8 cellular contexts compared by ENCODE assay signal in the genomic region with DNA sequence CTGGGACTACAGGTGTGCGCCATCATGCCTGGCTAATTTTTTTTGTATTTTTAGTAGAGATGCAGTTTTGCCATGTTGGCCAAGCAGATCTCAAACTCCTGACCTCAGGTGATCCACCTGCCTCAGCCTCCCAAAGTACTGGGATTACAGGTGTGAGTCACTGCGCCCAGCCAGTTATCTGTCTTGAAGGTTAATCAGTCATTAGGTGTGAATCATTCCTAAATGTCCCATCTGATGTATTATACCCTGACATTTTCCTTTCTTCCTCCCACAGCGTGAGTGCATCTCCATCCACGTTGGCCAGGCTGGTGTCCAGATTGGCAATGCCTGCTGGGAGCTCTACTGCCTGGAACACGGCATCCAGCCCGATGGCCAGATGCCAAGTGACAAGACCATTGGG. TPM values are rescaled to one million over a fixed set of nuclear protein-coding genes. Genes with fewer than 3 reads are reported as not detected.
A peak's percentile ranks its signal among the peaks of the same experiment; 100 is the strongest.
DNase-seq lines count a peak whose midpoint lies in the region; ATAC-seq and TF ChIP-seq lines count a peak whose summit lies in the region.
"Not testable (repeated sequence)": the region's sequence is repeated elsewhere in the genome, so short reads cannot be mapped to it uniquely, and the experiment has no call there.

No MANE protein-coding gene starts in this region.

- ATAC-seq in stimulated activated effector memory CD8-positive, alpha-beta T cell treated with anti-CD3 and anti-CD28 coated beads, Interleukin-12 subunit alpha, Interleukin-12 subunit beta, amount 100 ng/mL, for 72 hours = not testable (repeated sequence)

- peaks cover 27% of the 10 kb centered on the region for H3F3A ChIP-seq in SK-N-SH (replicated peaks; ENCODE audit: insufficient read depth)

- H3K27me3 ChIP-seq in SK-N-SH (ENCODE audit: insufficient read depth) = not testable (repeated sequence)

- H3K27me3 Mint-ChIP-seq in activated naive CD8-positive, alpha-beta T cell = not testable (repeated sequence)
- H3K27me3 Mint-ChIP-seq in neural crest cell (ENCODE audit: low read depth) = peaks cover 12% of the 10 kb centered on the region

- POLR2A ChIA-PET in SK-N-SH (lab: Yijun Ruan, JAX) = not testable (repeated sequence)

- H3K9me3 Mint-ChIP-seq in activated naive CD8-positive, alpha-beta T cell (ENCODE audit: low read depth); neural crest cell; stimulated activated effector memory CD8-positive, alpha-beta T cell treated with anti-CD3 and anti-CD28 coated beads, Interleukin-12 subunit alpha, Interleukin-12 subunit beta, amount 100 ng/mL, for 72 hours: not testable (repeated sequence)

- H3K9me3 ChIP-seq in SK-N-SH = not testable (repeated sequence)

- H3K79me2 ChIP-seq in SK-N-SH (ENCODE audit: insufficient read depth) = not testable (repeated sequence)

- not testable (repeated sequence) for TF ChIP-seq CTCF in SK-N-SH (IDR thresholded peaks at IDR 0.05); coronary artery (IDR thresholded peaks at IDR 0.05); fibroblast of villous mesenchyme (IDR thresholded peaks at IDR 0.05; ENCODE audit: insufficient read depth, low read depth, low read length); neural crest cell (conservative IDR thresholded peaks at IDR 0.05)

- H4K20me1 ChIP-seq in SK-N-SH (ENCODE audit: insufficient read depth) = not testable (repeated sequence)

- H3K4me1 ChIP-seq in SK-N-SH (ENCODE audit: control insufficient read depth in 1 of 2, insufficient read depth in 2 of 2, low read depth in 1 of 2, low read length in 1 of 2) = peaks cover 0 to 30% of the 10 kb centered on the region in 2 experiments; a peak in 2 of 4 replicates

- not testable (repeated sequence) for H3K4me3 ChIP-seq in SK-N-SH (ENCODE audit: low read depth in 2 of 2, low read length in 1 of 2)
- H3K4me3 ChIP-seq in coronary artery = peak overlapping the region; percentile 44
- peak overlapping the region; percentile 85 for H3K4me3 ChIP-seq in fibroblast of villous mesenchyme (ENCODE audit: low read depth, low read length)

- H3K9ac ChIP-seq in SK-N-SH = peak overlapping the region; percentile 61; the same call in 1 of the 2 replicates

- H3K27ac Mint-ChIP-seq in activated naive CD8-positive, alpha-beta T cell; neural crest cell (ENCODE audit: unreplicated experiment): not testable (repeated sequence)
- H3K27ac Mint-ChIP-seq in stimulated activated effector memory CD8-positive, alpha-beta T cell treated with anti-CD3 and anti-CD28 coated beads, Interleukin-12 subunit alpha, Interleukin-12 subunit beta, amount 100 ng/mL, for 72 hours = peak overlapping the region; percentile 67

- TF ChIP-seq RAD21 in SK-N-SH (IDR thresholded peaks at IDR 0.05; ENCODE audit: low read length) = not testable (repeated sequence)

- H3K27ac ChIP-seq in SK-N-SH (ENCODE audit: low read depth in 2 of 2, low read length in 1 of 2) (peak overlapping the region in 1 of 2 experiments; percentile 89; a peak in 2 of 4 replicates), coronary artery (peak overlapping the region; percentile 47 to 51)

- peaks cover 24% of the 10 kb centered on the region for H3K4me1 Mint-ChIP-seq in activated naive CD8-positive, alpha-beta T cell (ENCODE audit: low read depth)
- peaks cover 25% of the 10 kb centered on the region for H3K4me1 Mint-ChIP-seq in neural crest cell
- peaks cover 28% of the 10 kb centered on the region for H3K4me1 Mint-ChIP-seq in stimulated activated effector memory CD8-positive, alpha-beta T cell treated with anti-CD3 and anti-CD28 coated beads, Interleukin-12 subunit alpha, Interleukin-12 subunit beta, amount 100 ng/mL, for 72 hours

- DNase-seq in A172 (ENCODE audit: low spot score) (peak; percentile 77), HK-2 (ENCODE audit: unreplicated experiment) (peak; percentile 39)
- DNase-seq in SK-N-SH; coronary artery (ENCODE audit: low spot score); fibroblast of villous mesenchyme (ENCODE audit: low read depth); neural crest cell (ENCODE audit: low read depth, low spot score); stimulated activated effector memory CD8-positive, alpha-beta T cell treated with anti-CD3 and anti-CD28 coated beads, Interleukin-12 subunit alpha, Interleukin-12 subunit beta, amount 100 ng/mL, for 72 hours (ENCODE audit: low spot score in 2 of 2): not testable (repeated sequence)

- not testable (repeated sequence) for TF ChIP-seq EP300 in SK-N-SH (IDR thresholded peaks at IDR 0.05; ENCODE audit: borderline replicate concordance in 1 of 2, low read depth in 1 of 2, low read length in 1 of 2)

- 66% methylated on average over 5 of the region's 6 CpGs for WGBS in SK-N-SH (ENCODE audit: low lambda C conversion rate)

- H3K36me3 ChIP-seq in SK-N-SH (replicated peaks in 1 of 2; ENCODE audit: control insufficient read depth in 1 of 2, insufficient read depth in 2 of 2, low read length in 1 of 2) = not testable (repeated sequence)

- peak overlapping the region; percentile 72 for H3K4me3 Mint-ChIP-seq in activated naive CD8-positive, alpha-beta T cell
- peak overlapping the region; percentile 51 for H3K4me3 Mint-ChIP-seq in neural crest cell
- not testable (repeated sequence) for H3K4me3 Mint-ChIP-seq in stimulated activated effector memory CD8-positive, alpha-beta T cell treated with anti-CD3 and anti-CD28 coated beads, Interleukin-12 subunit alpha, Interleukin-12 subunit beta, amount 100 ng/mL, for 72 hours

- CTCF ChIA-PET in SK-N-SH (lab: Yijun Ruan, JAX) = interaction anchor here (1.1 to 1.7 kb wide), 3 partner anchors 34 to 79 kb away, joined by 3 to 7 read pairs (median 5); a partner anchor contains a TSS

- H3K4me2 ChIP-seq in SK-N-SH = peak overlapping the region; percentile 63; the same call in 1 of the 2 replicates

- H3K9me2 ChIP-seq in SK-N-SH = not testable (repeated sequence)

- peaks cover 17% of the 10 kb centered on the region for H3K36me3 Mint-ChIP-seq in activated naive CD8-positive, alpha-beta T cell
- H3K36me3 Mint-ChIP-seq in neural crest cell (ENCODE audit: low read depth) = peaks cover 22% of the 10 kb centered on the region
- peaks cover 100% of the 10 kb centered on the region for H3K36me3 Mint-ChIP-seq in stimulated activated effector memory CD8-positive, alpha-beta T cell treated with anti-CD3 and anti-CD28 coated beads, Interleukin-12 subunit alpha, Interleukin-12 subunit beta, amount 100 ng/mL, for 72 hours

- not testable (repeated sequence) for H2AFZ ChIP-seq in SK-N-SH (ENCODE audit: low read depth)

TF ChIP-seq in SK-N-SH, 30 proteins besides CTCF, POLR2A, EP300 and RAD21:
- 0 out of 2 replicates have a peak, but pooled peaks have one; percentile 5 for TF ChIP-seq FOSL2 (IDR thresholded peaks at IDR 0.05; ENCODE audit: borderline replicate concordance, low read depth)
- TF ChIP-seq, protein P1, sequence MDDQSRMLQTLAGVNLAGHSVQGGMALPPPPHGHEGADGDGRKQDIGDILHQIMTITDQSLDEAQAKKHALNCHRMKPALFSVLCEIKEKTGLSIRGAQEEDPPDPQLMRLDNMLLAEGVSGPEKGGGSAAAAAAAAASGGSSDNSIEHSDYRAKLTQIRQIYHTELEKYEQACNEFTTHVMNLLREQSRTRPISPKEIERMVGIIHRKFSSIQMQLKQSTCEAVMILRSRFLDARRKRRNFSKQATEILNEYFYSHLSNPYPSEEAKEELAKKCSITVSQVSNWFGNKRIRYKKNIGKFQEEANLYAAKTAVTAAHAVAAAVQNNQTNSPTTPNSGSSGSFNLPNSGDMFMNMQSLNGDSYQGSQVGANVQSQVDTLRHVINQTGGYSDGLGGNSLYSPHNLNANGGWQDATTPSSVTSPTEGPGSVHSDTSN (IDR thresholded peaks at IDR 0.05) = peak; percentile 21; the same call in 1 of the 2 replicates

RNA-seq across cellular contexts. Expression of a gene that starts 4.3 kb away (rescaled TPM):
- 1,111 and 1,563 TPM in 2 replicates for total RNA-seq in A172 (2014; rRNA removed; shearing (Covaris generic))
- 3.3 and 4.6 TPM in 2 replicates for polyA plus RNA-seq in SK-N-SH (2012; rRNA removed)
- polyA plus RNA-seq in SK-N-SH (2012; cell fraction: cytosol; rRNA removed) = 3.6 and 4.5 TPM in 2 replicates
- polyA plus RNA-seq in SK-N-SH (2012; cell fraction: nucleus; rRNA removed) = 2.4 and 2.8 TPM in 2 replicates
- total RNA-seq in fibroblast of villous mesenchyme = 376 and 609 TPM in 2 replicates
- 203 and 208 TPM in 2 replicates for total RNA-seq in neural crest cell

RNA-seq across cellular contexts. Expression of a gene that starts 25.8 kb away (rescaled TPM):
- total RNA-seq in A172 (2014; rRNA removed; shearing (Covaris generic)) = 4.6 and 6.9 TPM in 2 replicates
- polyA plus RNA-seq in SK-N-SH (2012; rRNA removed) = 1.7 and 1.9 TPM in 2 replicates
- 0.37 and 0.80 TPM in 2 replicates for polyA plus RNA-seq in SK-N-SH (2012; cell fraction: cytosol; rRNA removed)
- polyA plus RNA-seq in SK-N-SH (2012; cell fraction: nucleus; rRNA removed) = 9.5 and 15.2 TPM in 2 replicates
- total RNA-seq in fibroblast of villous mesenchyme (under 0.01 TPM in 1 of 2 replicates, not detected in the other), neural crest cell (0.70 and 1.3 TPM in 2 replicates)

RNA-seq across cellular contexts. Expression of a gene that starts 53.9 kb away (rescaled TPM):
- total RNA-seq in A172 (2014; rRNA removed; shearing (Covaris generic)) = 38.2 and 45.4 TPM in 2 replicates
- polyA plus RNA-seq in SK-N-SH (2012; rRNA removed) = 15.0 and 26.2 TPM in 2 replicates
- 13.0 and 14.9 TPM in 2 replicates for polyA plus RNA-seq in SK-N-SH (2012; cell fraction: cytosol; rRNA removed)
- 46.8 and 65.0 TPM in 2 replicates for polyA plus RNA-seq in SK-N-SH (2012; cell fraction: nucleus; rRNA removed)
- 11.3 and 14.7 TPM in 2 replicates for total RNA-seq in fibroblast of villous mesenchyme
- total RNA-seq in neural crest cell = 88.0 and 91.2 TPM in 2 replicates
